ENCODE assay signal across 8 cellular contexts in the genomic region with DNA sequence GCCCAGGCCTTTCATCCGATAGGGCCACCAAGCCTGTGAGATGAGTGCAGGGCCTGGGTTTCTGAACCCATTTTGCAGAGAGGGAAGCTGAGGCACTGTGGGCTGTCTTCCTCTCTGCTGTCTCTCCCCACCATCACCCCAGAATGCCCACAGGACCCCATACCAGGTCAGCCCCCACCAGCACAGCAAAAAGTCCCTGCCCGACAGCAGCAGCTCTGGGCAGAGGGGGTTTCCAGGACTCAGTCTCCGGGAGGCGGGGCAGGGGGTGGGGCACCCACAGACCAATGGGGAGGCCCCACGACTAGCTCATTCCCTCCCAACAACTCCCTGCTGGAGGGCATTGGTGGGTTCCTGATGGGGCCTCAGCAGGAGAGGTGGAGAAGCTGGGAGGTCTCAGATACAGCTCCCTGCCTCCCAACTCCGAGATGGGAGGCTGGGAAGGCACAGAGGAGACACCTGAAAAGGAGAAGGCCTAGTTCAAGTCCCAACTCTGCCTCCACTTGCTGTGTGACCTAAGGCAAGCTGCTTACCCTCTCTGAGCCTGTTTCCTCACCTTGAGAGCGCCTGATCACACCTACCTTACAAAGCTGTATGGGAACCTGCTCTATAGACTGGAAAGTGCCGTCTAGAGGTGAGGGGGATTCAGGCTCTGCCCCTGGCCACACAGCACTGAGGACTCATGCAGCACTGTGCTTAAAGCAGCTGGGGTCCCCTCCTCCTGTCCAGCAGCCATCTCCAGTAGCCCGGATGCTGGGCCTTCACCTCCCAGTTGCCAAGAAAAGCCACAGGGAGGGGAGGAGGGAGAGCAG. TPM values are rescaled to one million over a fixed set of nuclear protein-coding genes. Genes with fewer than 3 reads are reported as not detected.
A peak's percentile ranks its signal among the peaks of the same experiment; 100 is the strongest.
DNase-seq lines count a peak whose midpoint lies in the region; ATAC-seq, FAIRE-seq and TF ChIP-seq lines count a peak whose summit lies in the region.

No MANE protein-coding gene starts in this region.

- TF ChIP-seq CTCF in esophagus squamous epithelium (IDR thresholded peaks at IDR 0.05) = no peak

- 61 to 100% methylated on average over 1 to 5 of the region's 9 CpGs for WGBS in esophagus squamous epithelium, 2 donors
- WGBS in small intestine, 3 donors = 63 to 76% (median 67%) methylated on average over 9 of the region's 9 CpGs

- H3K4me3 ChIP-seq in esophagus squamous epithelium (peak overlapping the region in 2 of 4 donors; percentile 4 to 97), small intestine (ENCODE audit: low read depth in 1 of 2, low read length in 2 of 2) (no peak overlapping the region)

- intact Hi-C loops in esophagus squamous epithelium (cut with DNase I) = no loop called here

- peak; percentile 38 to 44 for DNase-seq in activated CD8-positive, alpha-beta memory T cell treated with anti-CD3 and anti-CD28 coated beads for 1 hour (ENCODE audit: extremely low read depth in 1 of 2, low read depth in 1 of 2)
- DNase-seq in esophagus squamous epithelium (lab: John Stamatoyannopoulos, UW) (no peak), small intestine (no peak), NCI-H1092 (lab: John Stamatoyannopoulos, UW) (no peak), NCI-H1092 treated with DMSO at 0.1 percent for 48 hours (lab: John Stamatoyannopoulos, UW) (no peak)

- H3K4me1 ChIP-seq in esophagus squamous epithelium (peaks cover 38 to 89% (median 67%) of the 10 kb centered on the region in 3 donors), small intestine (ENCODE audit: control insufficient read depth in 2 of 2, insufficient read depth in 1 of 2, low read depth in 1 of 2, low read length in 1 of 2) (peaks cover 0 to 7% of the 10 kb centered on the region in 2 donors)

- peak overlapping the region; percentile 66 to 96 (median 92) for H3K27ac ChIP-seq in esophagus squamous epithelium
- peak overlapping the region; percentile 2 to 76 for H3K27ac ChIP-seq in small intestine (ENCODE audit: low read depth in 1 of 2, low read length in 1 of 2)

- no peak for ATAC-seq in GM18505 (IDR thresholded peaks at IDR 0.05; ENCODE audit: unreplicated experiment)
- no peak for ATAC-seq in HG02870 (IDR thresholded peaks at IDR 0.05; ENCODE audit: unreplicated experiment)
- no peak for ATAC-seq in GM18861 (IDR thresholded peaks at IDR 0.05; ENCODE audit: unreplicated experiment)

- H3K36me3 ChIP-seq in esophagus squamous epithelium (peaks cover 0 to 15% (median 6%) of the 10 kb centered on the region in 3 donors), small intestine (ENCODE audit: control insufficient read depth in 2 of 2, insufficient read depth in 2 of 2, low read length in 2 of 2) (no peaks in the 10 kb centered on the region)

- H3K27me3 ChIP-seq in esophagus squamous epithelium (peaks cover 0 to 11% (median 0%) of the 10 kb centered on the region in 4 donors), small intestine (ENCODE audit: control insufficient read depth in 2 of 2, insufficient read depth in 2 of 2, low read length in 2 of 2) (no peaks in the 10 kb centered on the region)

- TF ChIP-seq POLR2A in GM18505 (IDR thresholded peaks at IDR 0.05; ENCODE audit: borderline replicate concordance, extremely low read depth, insufficient read depth, insufficient read length) (peak; percentile 24), esophagus squamous epithelium (IDR thresholded peaks at IDR 0.05) (no peak)

- H3K9me3 ChIP-seq in esophagus squamous epithelium = no peaks in the 10 kb centered on the region
- H3K9me3 ChIP-seq in small intestine (ENCODE audit: control insufficient read depth, low read depth) = no peaks in the 10 kb centered on the region

- no peak for FAIRE-seq in small intestine (lab: Jason Lieb, UNC)

RNA-seq across cellular contexts. Expression of a gene that starts 3.5 kb away (rescaled TPM):
- 10 to 100 TPM in 3 of 4 donors, 1 to 10 TPM in 1; 4.7 to 56.1 (median 19.5) TPM for total RNA-seq in esophagus squamous epithelium
- polyA plus RNA-seq in small intestine = 10 to 100 TPM in 2 of 3 donors, 1 to 10 TPM in 1; 9.8 to 29.8 (median 22.2) TPM

RNA-seq across cellular contexts. Expression of a gene that starts 51.9 kb away (rescaled TPM):
- total RNA-seq in esophagus squamous epithelium = under 1 TPM in 2 of 4 donors, not detected in 2; 0.92 to 0.95 TPM
- polyA plus RNA-seq in small intestine = under 1 TPM in 1 of 3 donors, not detected in 2; 0.12 TPM

Comparison
In these comparisons a context has a peak if more than half of its experiments do, and no peak if none do; other contexts are left out.
1. DNase-seq: peak in activated CD8-positive, alpha-beta memory T cell treated with anti-CD3 and anti-CD28 coated beads for 1 hour (2 of 2); none in esophagus squamous epithelium (single experiment), small intestine (single experiment), NCI-H1092 (single experiment) and NCI-H1092 treated with DMSO at 0.1 percent for 48 hours (single experiment).